ENCODE assay signal across 1 cellular context in genomic region chr13:94658926-94659649, GRCh38.
TF ChIP-seq lines count a peak whose summit lies in the region.

No MANE protein-coding gene starts in this region.

TF ChIP-seq in SK-N-SH treated with all-trans-retinoic acid at 6 μM for 48 hours, 23 proteins besides CTCF, POLR2A, EP300 and RAD21 (continued from another document):
- TF ChIP-seq TSHZ2 (CRISPR knock-in tag; IDR thresholded peaks at IDR 0.05) (no peak), CSDC2 (CRISPR knock-in tag; IDR thresholded peaks at IDR 0.05) (no peak), ZFP30 (CRISPR knock-in tag; IDR thresholded peaks at IDR 0.05) (no peak), OSR1 (CRISPR knock-in tag; IDR thresholded peaks at IDR 0.05) (no peak), TCF4 (CRISPR knock-in tag; IDR thresholded peaks at IDR 0.05; ENCODE audit: borderline replicate concordance) (no peak)
